ENCODE assay signal across 35 cellular contexts in genomic region chr3:130243808-130244207, GRCh38.
"Had no signal": no experiment of that assay in that cellular context is flagged by ENCODE, and none has a peak within 500 bp of the region (broad histone marks: within the 10 kb centered on the region; RNA-seq: fewer than 3 reads in every experiment).

No MANE protein-coding gene starts in this region.

- H3K36me3 ChIP-seq: MG63 had no signal

- H3K9me3 ChIP-seq: MG63 had no signal

- DNase-seq: Karpas-422, Kasumi-1, KBM-7, KG1, MG63, MM.1S, MV-4-11, NCI-H1048, NCI-H1092, NCI-H1092 treated with DMSO at 0.1 percent for 48 hours, NCI-H1105, NCI-H1105 treated with DMSO at 0.1 percent for 48 hours, NCI-H1417, NCI-H1417 treated with DMSO at 0.1 percent for 48 hours, NCI-H1436, NCI-H1436 treated with DMSO at 0.1 percent for 48 hours, NCI-H146, NCI-H1694, NCI-H1694 treated with DMSO at 0.1 percent for 48 hours, NCI-H187, NCI-H187 treated with DMSO at 0.1 percent for 48 hours, NCI-H1930, NCI-H2029, NCI-H2029 treated with DMSO at 0.1 percent for 48 hours, NCI-H2081, NCI-H2081 treated with DMSO at 0.1 percent for 48 hours, NCI-H2107, NCI-H2171, NCI-H2171 treated with DMSO at 0.1 percent for 48 hours, NCI-H2227 treated with DMSO at 0.1 percent for 48 hours, NCI-H226, NCI-H345, NCI-H446, NCI-H446 treated with DMSO at 0.1 percent for 48 hours had no signal

- H3K4me3 ChIP-seq: MG63 had no signal

- H3K27ac ChIP-seq: KMS-11 had no signal
